In the genomic region with DNA sequence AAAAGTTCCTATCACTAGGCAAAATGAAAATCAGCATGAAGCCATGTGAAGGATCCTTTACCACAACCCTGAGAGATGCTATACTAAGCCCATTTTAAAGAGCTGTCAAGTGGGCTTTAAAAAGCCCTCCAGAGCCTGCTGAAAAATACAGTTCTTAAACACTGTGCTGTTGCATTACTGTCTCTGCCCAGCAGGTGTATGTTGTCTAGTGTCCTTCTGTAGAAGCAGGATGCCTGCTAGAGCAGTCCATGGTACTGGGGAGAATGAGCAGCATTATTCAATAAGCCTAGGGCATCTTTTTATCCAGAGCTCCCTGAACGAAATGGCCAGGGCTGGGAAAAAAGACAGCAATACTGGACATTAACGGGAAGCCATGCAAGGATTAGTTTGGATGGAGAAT, we compare ENCODE assay signal across 8 cellular contexts.
DNase-seq lines count a peak whose midpoint lies in the region; ATAC-seq and TF ChIP-seq lines count a peak whose summit lies in the region.

No MANE protein-coding gene starts in this region.

- no peaks in the 10 kb centered on the region for H3K4me1 Mint-ChIP-seq in stimulated activated naive B cell treated with anti-CD40 and anti-IgM and Interleukin-4, amounts not matched to agents 10 μg/mL and 1 μg/mL and 100 μg/mL, for 72 hours

- H3K4me3 ChIP-seq in KMS-11 (IDR thresholded peaks at IDR 0.05; ENCODE audit: insufficient read depth, low read depth, low read length), result no peak overlapping the region

- TF ChIP-seq CTCF in KMS-11 (conservative IDR thresholded peaks at IDR 0.05; ENCODE audit: low read depth, low read length), result peak; percentile 58

- H4K20me1 ChIP-seq in KMS-11 (ENCODE audit: insufficient read depth), result no peaks in the 10 kb centered on the region

- no peaks in the 10 kb centered on the region for H3K36me3 ChIP-seq in KMS-11 (ENCODE audit: insufficient read depth)

- no peaks in the 10 kb centered on the region for H3K4me1 ChIP-seq in KMS-11 (ENCODE audit: low read depth, poor library complexity, severe bottlenecking)

- no peak overlapping the region for H3K9ac ChIP-seq in KMS-11

- H2AFZ ChIP-seq in KMS-11 (ENCODE audit: low read depth), result no peak overlapping the region

- intact Hi-C loops in left cardiac atrium (cut with DNase I), result no loop called here

- no peaks in the 10 kb centered on the region for H3K36me3 Mint-ChIP-seq in stimulated activated naive B cell treated with anti-CD40 and anti-IgM and Interleukin-4, amounts not matched to agents 10 μg/mL and 1 μg/mL and 100 μg/mL, for 72 hours

- no peaks in the 10 kb centered on the region for H3K79me2 ChIP-seq in KMS-11 (ENCODE audit: insufficient read depth, low read depth)

- DNase-seq in DMS114 treated with DMSO at 0.1 percent for 48 hours (lab: John Stamatoyannopoulos, UW; ENCODE audit: unreplicated experiment), result peak; percentile 2
- peak; percentile 21 for DNase-seq in astrocyte of the hippocampus (ENCODE audit: low read depth, low spot score)
- no peak for DNase-seq in stimulated activated naive B cell treated with anti-CD40 and anti-IgM and Interleukin-4, amounts not matched to agents 10 μg/mL and 1 μg/mL and 100 μg/mL, for 72 hours
- no peak for DNase-seq in activated gamma-delta T cell treated with Interleukin-2 at 50 U/mL for 16 hours
- no peak for DNase-seq in left cardiac atrium

- no peak overlapping the region for H3K4me3 Mint-ChIP-seq in stimulated activated naive B cell treated with anti-CD40 and anti-IgM and Interleukin-4, amounts not matched to agents 10 μg/mL and 1 μg/mL and 100 μg/mL, for 72 hours

- no peak overlapping the region for H3K27ac Mint-ChIP-seq in stimulated activated naive B cell treated with anti-CD40 and anti-IgM and Interleukin-4, amounts not matched to agents 10 μg/mL and 1 μg/mL and 100 μg/mL, for 72 hours

- peaks cover 0 to 8% of the 10 kb centered on the region in 2 donors for H3K27me3 Mint-ChIP-seq in stimulated activated naive B cell treated with anti-CD40 and anti-IgM and Interleukin-4, amounts not matched to agents 10 μg/mL and 1 μg/mL and 100 μg/mL, for 72 hours

- ATAC-seq in GM21390 (IDR thresholded peaks at IDR 0.05; ENCODE audit: unreplicated experiment), result peak; percentile 72
- peak; percentile 50 to 54 for ATAC-seq in stimulated activated naive B cell treated with anti-CD40 and anti-IgM and Interleukin-4, amounts not matched to agents 10 μg/mL and 1 μg/mL and 100 μg/mL, for 72 hours (replicated peaks)
- ATAC-seq in HG02678 (IDR thresholded peaks at IDR 0.05; ENCODE audit: unreplicated experiment), result no peak
- no peak for ATAC-seq in left cardiac atrium

- no peak overlapping the region for H3K27ac ChIP-seq in KMS-11

- no peaks in the 10 kb centered on the region for H3K27me3 ChIP-seq in KMS-11 (ENCODE audit: insufficient read depth, low read depth)

- no peaks in the 10 kb centered on the region for H3K9me3 Mint-ChIP-seq in stimulated activated naive B cell treated with anti-CD40 and anti-IgM and Interleukin-4, amounts not matched to agents 10 μg/mL and 1 μg/mL and 100 μg/mL, for 72 hours

- H3K4me2 ChIP-seq in KMS-11, result no peak overlapping the region

Comparison
In these comparisons a context has a peak if more than half of its experiments do, and no peak if none do; other contexts are left out.
1. DNase-seq: peak in DMS114 treated with DMSO at 0.1 percent for 48 hours (single experiment) and astrocyte of the hippocampus (single experiment); none in stimulated activated naive B cell treated with anti-CD40 and anti-IgM and Interleukin-4, amounts not matched to agents 10 μg/mL and 1 μg/mL and 100 μg/mL, for 72 hours (single experiment), activated gamma-delta T cell treated with Interleukin-2 at 50 U/mL for 16 hours (single experiment) and left cardiac atrium (single experiment).
2. ATAC-seq: peak in GM21390 (single experiment) and stimulated activated naive B cell treated with anti-CD40 and anti-IgM and Interleukin-4, amounts not matched to agents 10 μg/mL and 1 μg/mL and 100 μg/mL, for 72 hours (2 of 2); none in HG02678 (single experiment) and left cardiac atrium (0 of 2).